ENCODE assay signal across 8 cellular contexts in genomic region chr10:6759961-6760360, GRCh38.
"Had no signal": no experiment of that assay in that cellular context is flagged by ENCODE, and none has a peak within 500 bp of the region (broad histone marks: within the 10 kb centered on the region; RNA-seq: fewer than 3 reads in every experiment).

No MANE protein-coding gene starts in this region.

- H2AFZ ChIP-seq: GM23248 had no signal

- H3K36me3 ChIP-seq: HAP-1 had no signal

- H3K9ac ChIP-seq: GM23248 had no signal

- DNase-seq: GM23248, GOT3, H7, HFFc6 had no signal

- ATAC-seq: HCT116, HepG2 had no signal

- H3K9me3 ChIP-seq: HAP-1 had no signal

- H3K4me3 ChIP-seq: GM23248, HAP-1 had no signal

- H3K27ac ChIP-seq: GM23248, HL-60 had no signal
